Comparison of ENCODE assay signal across 8 cellular contexts in genomic region chr1:223844962-223845809, GRCh38. TPM values are rescaled to one million over a fixed set of nuclear protein-coding genes. Genes with fewer than 3 reads are reported as not detected.
A peak's percentile ranks its signal among the peaks of the same experiment; 100 is the strongest.
DNase-seq lines count a peak whose midpoint lies in the region; ATAC-seq and TF ChIP-seq lines count a peak whose summit lies in the region.

No MANE protein-coding gene starts in this region.

- in situ Hi-C loops in brain microvascular endothelial cell (cut with HindIII; ENCODE audit: low pct_ligation_motif_present, low sequenced_read_pairs), result no loop called here

- H3K27me3 ChIP-seq in brain microvascular endothelial cell (replicated peaks), result no peaks in the 10 kb centered on the region

- no peak for TF ChIP-seq CTCF in brain microvascular endothelial cell (IDR thresholded peaks at IDR 0.05; ENCODE audit: low read depth, low read length, missing control alignments)

- DNase-seq in Daoy (ENCODE audit: low read depth), result peak; percentile 31
- peak; percentile 49 for DNase-seq in LHCN-M2 (ENCODE audit: low read depth)
- peak; percentile 63 for DNase-seq in T-helper 9 cell
- DNase-seq in brain microvascular endothelial cell, result peak; percentile 41
- DNase-seq in islet precursor cell, result peak; percentile 72
- peak; percentile 31 to 59 for DNase-seq in stimulated activated CD4-positive, alpha-beta T cell treated with anti-CD3 and anti-CD28 coated beads, Interleukin-15, amount 100 ng/mL, for 1 hour (ENCODE audit: low read depth in 1 of 2, low spot score in 1 of 2)
- DNase-seq in 8988T, result no peak

- peak overlapping the region; percentile 75 for H3K4me3 ChIP-seq in brain microvascular endothelial cell (ENCODE audit: low read depth, low read length)

- H3K36me3 ChIP-seq in brain microvascular endothelial cell (replicated peaks), result peaks cover 3% of the 10 kb centered on the region

- peak; percentile 25 for ATAC-seq in GM21717 (IDR thresholded peaks at IDR 0.05; ENCODE audit: unreplicated experiment)

- peak overlapping the region; percentile 100 for H3K27ac ChIP-seq in brain microvascular endothelial cell

RNA-seq across cellular contexts. Expression of gene TP53BP2, which starts 0.6 kb away (rescaled TPM):
- total RNA-seq in Daoy (2014; rRNA removed; shearing (Covaris generic)), result 34.7 and 39.5 TPM in 2 replicates
- total RNA-seq in LHCN-M2 (2014; rRNA removed), result 28.5 and 35.1 TPM in 2 replicates
- 10.2 TPM for polyA plus RNA-seq in LHCN-M2 (2012)
